In genomic region chr1:247209306-247209900, GRCh38 we compare ENCODE assay signal across 8 cellular contexts. TPM values are rescaled to one million over a fixed set of nuclear protein-coding genes. Genes with fewer than 3 reads are reported as not detected.
DNase-seq lines count a peak whose midpoint lies in the region; ATAC-seq, FAIRE-seq and TF ChIP-seq lines count a peak whose summit lies in the region.

No MANE protein-coding gene starts in this region.

- no peak for ATAC-seq in activated T-cell treated with anti-CD3 and anti-CD28 coated beads, Interleukin-2, amount 50 U/mL, for 72 hours (replicated peaks in 1 of 2)
- ATAC-seq in activated T-helper 17 cell treated with anti-CD3 and anti-CD28 coated beads, Interleukin-2, amount 50 U/mL, for 72 hours (replicated peaks) = no peak
- ATAC-seq in mucosa of descending colon (no peak), GM21360 (IDR thresholded peaks at IDR 0.05; ENCODE audit: unreplicated experiment) (no peak)

- no peaks in the 10 kb centered on the region for H3K27me3 ChIP-seq in transverse colon

- no peak for DNase-seq in activated T-cell treated with anti-CD3 and anti-CD28 coated beads, Interleukin-2, amount 50 U/mL, for 72 hours
- no peak for DNase-seq in activated T-cell treated with anti-CD3 and anti-CD28 coated beads, Interleukin-2, amount 50 U/mL, for 48 hours
- DNase-seq in kidney (no peak), transverse colon (no peak), urothelium cell line (ENCODE audit: low spot score) (no peak), mucosa of descending colon (no peak)

- no peak for TF ChIP-seq EP300 in transverse colon (IDR thresholded peaks at IDR 0.05; ENCODE audit: low read depth)

- H3K27ac Mint-ChIP-seq in activated T-cell treated with anti-CD3 and anti-CD28 coated beads, Interleukin-2, amount 50 U/mL, for 72 hours = peak overlapping the region; percentile 82
- H3K27ac Mint-ChIP-seq in activated T-helper 17 cell treated with anti-CD3 and anti-CD28 coated beads, Interleukin-2, amount 50 U/mL, for 72 hours = peak overlapping the region; percentile 91

- no peak for TF ChIP-seq POLR2A in transverse colon (IDR thresholded peaks at IDR 0.05)

- H3K36me3 Mint-ChIP-seq in activated T-cell treated with anti-CD3 and anti-CD28 coated beads, Interleukin-2, amount 50 U/mL, for 72 hours (ENCODE audit: insufficient read depth in 2 of 2) = peaks cover 11 to 22% of the 10 kb centered on the region in 2 donors
- H3K36me3 Mint-ChIP-seq in activated T-helper 17 cell treated with anti-CD3 and anti-CD28 coated beads, Interleukin-2, amount 50 U/mL, for 72 hours (ENCODE audit: low read depth) = peaks cover 51% of the 10 kb centered on the region

- H3K36me3 ChIP-seq in kidney (ENCODE audit: control insufficient read depth in 1 of 2, insufficient read depth in 2 of 2, low read length in 2 of 2) (no peaks in the 10 kb centered on the region), transverse colon (no peaks in the 10 kb centered on the region), mucosa of descending colon (ENCODE audit: low read depth) (no peaks in the 10 kb centered on the region)

- H3K4me3 ChIP-seq in kidney (ENCODE audit: low read length in 2 of 2) = peak overlapping the region; percentile 85 to 87
- peak overlapping the region in 3 of 4 donors; percentile 69 to 98 (median 92) for H3K4me3 ChIP-seq in transverse colon
- no peak overlapping the region for H3K4me3 ChIP-seq in mucosa of descending colon

- H3K4me1 Mint-ChIP-seq in activated T-cell treated with anti-CD3 and anti-CD28 coated beads, Interleukin-2, amount 50 U/mL, for 72 hours (ENCODE audit: low read depth) = peaks cover 67% of the 10 kb centered on the region
- H3K4me1 Mint-ChIP-seq in activated T-helper 17 cell treated with anti-CD3 and anti-CD28 coated beads, Interleukin-2, amount 50 U/mL, for 72 hours = peaks cover 30% of the 10 kb centered on the region

- TF ChIP-seq CTCF in kidney (IDR thresholded peaks at IDR 0.05; ENCODE audit: borderline replicate concordance, extremely low read depth, insufficient read depth) (no peak), transverse colon (IDR thresholded peaks at IDR 0.05) (no peak), mucosa of descending colon (IDR thresholded peaks at IDR 0.05) (no peak)

- H3K9me3 ChIP-seq in kidney (ENCODE audit: control insufficient read depth in 1 of 2, low read length in 2 of 2) (no peaks in the 10 kb centered on the region), transverse colon (no peaks in the 10 kb centered on the region), mucosa of descending colon (no peaks in the 10 kb centered on the region)

- no peak for FAIRE-seq in kidney (lab: Jason Lieb, UNC)
- no peak for FAIRE-seq in urothelium cell line (lab: Jason Lieb, UNC)

- H3K9me3 Mint-ChIP-seq in activated T-cell treated with anti-CD3 and anti-CD28 coated beads, Interleukin-2, amount 50 U/mL, for 72 hours = peaks cover 0 to 2% of the 10 kb centered on the region in 2 donors
- no peaks in the 10 kb centered on the region for H3K9me3 Mint-ChIP-seq in activated T-helper 17 cell treated with anti-CD3 and anti-CD28 coated beads, Interleukin-2, amount 50 U/mL, for 72 hours

- H3K4me3 Mint-ChIP-seq in activated T-cell treated with anti-CD3 and anti-CD28 coated beads, Interleukin-2, amount 50 U/mL, for 72 hours = peak overlapping the region; percentile 93 to 96
- H3K4me3 Mint-ChIP-seq in activated T-helper 17 cell treated with anti-CD3 and anti-CD28 coated beads, Interleukin-2, amount 50 U/mL, for 72 hours = peak overlapping the region; percentile 92

- 57 to 67% methylated on average over 1 to 3 of the region's 3 CpGs for WGBS in transverse colon (ENCODE audit: low coverage in 1 of 2), 2 donors

- H3K27ac ChIP-seq in kidney (ENCODE audit: low read depth in 2 of 2, low read length in 2 of 2) = no peak overlapping the region
- H3K27ac ChIP-seq in transverse colon = peak overlapping the region in 2 of 4 donors; percentile 93 to 97

- intact Hi-C loops in kidney (cut with DNase I) = no loop called here
- intact Hi-C loops in transverse colon (cut with DNase I; ENCODE audit: low total_unique reads) = no loop called here
- intact Hi-C loops in mucosa of descending colon (cut with DNase I, micrococcal nuclease) = no loop called here

- in situ Hi-C loops in transverse colon (cut with MboI; ENCODE audit: low pct_ligation_motif_present in 1 of 4, low pct_unique_long_range_greater_than_20kb in 1 of 4, low sequenced_read_pairs in 3 of 4) = no loop called here

- H3K4me1 ChIP-seq in kidney (ENCODE audit: control insufficient read depth in 1 of 2, insufficient read depth in 1 of 2, low read depth in 1 of 2, low read length in 2 of 2) (peaks cover 5 to 12% of the 10 kb centered on the region in 2 donors), transverse colon (peaks cover 0 to 38% (median 19%) of the 10 kb centered on the region in 4 donors), mucosa of descending colon (ENCODE audit: low read depth) (peaks cover 25% of the 10 kb centered on the region)

- peak overlapping the region in 1 of 2 donors; percentile 72 for H3K9ac ChIP-seq in kidney (ENCODE audit: low read length in 2 of 2)

- no peaks in the 10 kb centered on the region for H3K27me3 Mint-ChIP-seq in activated T-cell treated with anti-CD3 and anti-CD28 coated beads, Interleukin-2, amount 50 U/mL, for 72 hours (ENCODE audit: low read depth)
- no peaks in the 10 kb centered on the region for H3K27me3 Mint-ChIP-seq in activated T-helper 17 cell treated with anti-CD3 and anti-CD28 coated beads, Interleukin-2, amount 50 U/mL, for 72 hours

RNA-seq across cellular contexts. Expression of gene ZNF124, which starts 37.6 kb away (rescaled TPM):
- total RNA-seq in activated T-cell treated with anti-CD3 and anti-CD28 coated beads, Interleukin-2, amount 50 U/mL, for 72 hours = 10 to 100 TPM; 12.9 to 13.0 TPM
- 10 to 100 TPM; 11.6 to 14.4 TPM for total RNA-seq in activated T-helper 17 cell treated with anti-CD3 and anti-CD28 coated beads, Interleukin-2, amount 50 U/mL, for 72 hours
- 45.7 TPM for total RNA-seq in kidney
- polyA plus RNA-seq in kidney (ENCODE audit: insufficient read depth, low read depth, low replicate concordance) = 2.5 TPM
- total RNA-seq in transverse colon = 10 to 100 TPM; 27.5 to 61.1 (median 41.5) TPM
- total RNA-seq in mucosa of descending colon = 10 to 100 TPM; 41.8 to 78.5 (median 61.3) TPM

RNA-seq across cellular contexts. Expression of gene VN1R5, which starts 46.5 kb away (rescaled TPM):
- total RNA-seq in activated T-cell treated with anti-CD3 and anti-CD28 coated beads, Interleukin-2, amount 50 U/mL, for 72 hours = not detected
- total RNA-seq in activated T-helper 17 cell treated with anti-CD3 and anti-CD28 coated beads, Interleukin-2, amount 50 U/mL, for 72 hours = not detected
- total RNA-seq in kidney (not detected), transverse colon (not detected), mucosa of descending colon (not detected)
- not detected for polyA plus RNA-seq in kidney (ENCODE audit: insufficient read depth, low read depth, low replicate concordance)
